In genomic region chr1:41917051-41917530, GRCh38 we compare ENCODE assay signal across 11 cellular contexts. TPM values are rescaled to one million over a fixed set of nuclear protein-coding genes. Genes with fewer than 3 reads are reported as not detected.
DNase-seq lines count a peak whose midpoint lies in the region; ATAC-seq, FAIRE-seq and TF ChIP-seq lines count a peak whose summit lies in the region.
"Had no signal": no experiment of that assay in that cellular context is flagged by ENCODE, and none has a peak within 500 bp of the region (broad histone marks: within the 10 kb centered on the region; RNA-seq: fewer than 3 reads in every experiment).

No MANE protein-coding gene starts in this region.

- H3K36me3 ChIP-seq in heart right ventricle (no peaks in the 10 kb centered on the region), astrocyte (ENCODE audit: insufficient read depth, low read length) (no peaks in the 10 kb centered on the region), tibial artery (no peaks in the 10 kb centered on the region)

- FAIRE-seq in astrocyte (lab: Jason Lieb, UNC), result no peak
- FAIRE-seq: D721Med had no signal

- H3K9me3 ChIP-seq in heart right ventricle, result no peaks in the 10 kb centered on the region
- H3K9me3 ChIP-seq in astrocyte (ENCODE audit: insufficient read depth, low read depth, low read length), result no peaks in the 10 kb centered on the region
- H3K9me3 ChIP-seq in tibial artery, result no peaks in the 10 kb centered on the region

- H3K27ac Mint-ChIP-seq in astrocyte (ENCODE audit: unreplicated experiment), result no peak overlapping the region
- H3K27ac Mint-ChIP-seq in memory B cell, result no peak overlapping the region

- H3K4me1 Mint-ChIP-seq in astrocyte (ENCODE audit: low read depth, unreplicated experiment) (peaks cover 35% of the 10 kb centered on the region), memory B cell (peaks cover 23% of the 10 kb centered on the region)

- TF ChIP-seq CTCF in heart right ventricle (IDR thresholded peaks at IDR 0.05) (no peak), astrocyte (IDR thresholded peaks at IDR 0.05; ENCODE audit: insufficient read depth, low read depth, low read length) (no peak), tibial artery (IDR thresholded peaks at IDR 0.05) (no peak)

- no peak for TF ChIP-seq POLR2A in erythroblast (IDR thresholded peaks at IDR 0.05; ENCODE audit: low read length)

- H3K9me3 Mint-ChIP-seq in astrocyte (ENCODE audit: unreplicated experiment) (no peaks in the 10 kb centered on the region), memory B cell (peaks cover 5% of the 10 kb centered on the region)

- peaks cover 3% of the 10 kb centered on the region for H4K20me1 ChIP-seq in astrocyte (ENCODE audit: insufficient read depth, low read length)

- DNase-seq in heart right ventricle, result no peak
- no peak for DNase-seq in Right ventricle myocardium inferior (ENCODE audit: missing footprints)
- DNase-seq in astrocyte (ENCODE audit: low read depth), result no peak
- no peak for DNase-seq in memory B cell (ENCODE audit: low spot score in 2 of 2)
- DNase-seq in tibial artery, result no peak
- no peak for DNase-seq in erythroblast (lab: John Stamatoyannopoulos, UW)
- no peak for DNase-seq in DMS153 (lab: John Stamatoyannopoulos, UW)
- DNase-seq: activated CD8-positive, alpha-beta memory T cell treated with anti-CD3 and anti-CD28 coated beads for 24 hours had no signal

- peak overlapping the region; percentile 74 for H3K9ac ChIP-seq in astrocyte (ENCODE audit: low read length)

- ATAC-seq in heart right ventricle (peak in 1 of 8 donors; percentile 20), Right ventricle myocardium inferior (no peak), memory B cell (ENCODE audit: low read depth) (no peak), HG03460 (IDR thresholded peaks at IDR 0.05; ENCODE audit: unreplicated experiment) (no peak)

- H3K4me2 ChIP-seq in astrocyte (ENCODE audit: low read length), result peak overlapping the region; percentile 88

- H3K4me3 ChIP-seq in heart right ventricle, result peak overlapping the region; percentile 51 to 68 (median 64)
- peak overlapping the region; percentile 67 for H3K4me3 ChIP-seq in astrocyte (ENCODE audit: insufficient read depth, low read depth, low read length)
- peak overlapping the region; percentile 55 to 56 for H3K4me3 ChIP-seq in tibial artery

- H3K79me2 ChIP-seq in astrocyte (ENCODE audit: insufficient read depth, low read length), result peaks cover 50% of the 10 kb centered on the region

- H3K4me3 Mint-ChIP-seq in astrocyte (ENCODE audit: unreplicated experiment) (peak overlapping the region; percentile 82), memory B cell (peak overlapping the region; percentile 40)

- H3K27me3 ChIP-seq in heart right ventricle (peaks cover 0 to 38% (median 0%) of the 10 kb centered on the region in 7 donors), astrocyte (ENCODE audit: insufficient read depth, low read length) (no peaks in the 10 kb centered on the region), tibial artery (no peaks in the 10 kb centered on the region)

- H3K27ac ChIP-seq in heart right ventricle (peak overlapping the region in 2 of 10 donors; percentile 76 to 85), astrocyte (ENCODE audit: low read depth, low read length) (no peak overlapping the region), tibial artery (no peak overlapping the region)
- H3K27ac ChIP-seq: epithelial cell of prostate had no signal

- H3K4me1 ChIP-seq in heart right ventricle, result peaks cover 8 to 57% (median 34%) of the 10 kb centered on the region in 9 donors
- H3K4me1 ChIP-seq in astrocyte (ENCODE audit: insufficient read depth, low read length), result peaks cover 48% of the 10 kb centered on the region
- H3K4me1 ChIP-seq in tibial artery, result peaks cover 0 to 28% (median 16%) of the 10 kb centered on the region in 4 donors

- intact Hi-C loops in heart right ventricle (cut with DNase I), result loop anchor here in 3 of 10 donors (5.0 to 10.0 kb wide), 6 partner anchors 70 to 350 kb away; no protein-coding TSS in a partner anchor
- intact Hi-C loops in Right ventricle myocardium inferior (cut with DNase I), result loop anchor here (5.0 kb wide), 4 partner anchors 40 to 120 kb away; no protein-coding TSS in a partner anchor
- intact Hi-C loops in tibial artery (cut with DNase I; ENCODE audit: low total_unique reads), result no loop called here

- H3K36me3 Mint-ChIP-seq in astrocyte (ENCODE audit: low read depth, unreplicated experiment) (no peaks in the 10 kb centered on the region), memory B cell (peaks cover 4% of the 10 kb centered on the region)

- H3K27me3 Mint-ChIP-seq in astrocyte (ENCODE audit: low read depth, unreplicated experiment) (peaks cover 11% of the 10 kb centered on the region), memory B cell (peaks cover 36% of the 10 kb centered on the region)

- H2AFZ ChIP-seq in astrocyte (ENCODE audit: low read depth, low read length), result peak overlapping the region; percentile 18

- 52 to 53% methylated on average over 8 of the region's 8 CpGs for WGBS in heart right ventricle, 2 donors

RNA-seq across cellular contexts. Expression of gene HIVEP3, which starts 1.6 kb away (rescaled TPM):
- 1 to 10 TPM; 3.8 to 7.5 (median 5.4) TPM for total RNA-seq in heart right ventricle
- 1 to 10 TPM; 2.6 to 4.5 TPM for polyA plus RNA-seq in heart right ventricle
- 6.5 TPM for total RNA-seq in Right ventricle myocardium inferior
- 8.9 and 9.4 TPM in 2 replicates for total RNA-seq in astrocyte
